ENCODE assay signal across 8 cellular contexts in the genomic region with DNA sequence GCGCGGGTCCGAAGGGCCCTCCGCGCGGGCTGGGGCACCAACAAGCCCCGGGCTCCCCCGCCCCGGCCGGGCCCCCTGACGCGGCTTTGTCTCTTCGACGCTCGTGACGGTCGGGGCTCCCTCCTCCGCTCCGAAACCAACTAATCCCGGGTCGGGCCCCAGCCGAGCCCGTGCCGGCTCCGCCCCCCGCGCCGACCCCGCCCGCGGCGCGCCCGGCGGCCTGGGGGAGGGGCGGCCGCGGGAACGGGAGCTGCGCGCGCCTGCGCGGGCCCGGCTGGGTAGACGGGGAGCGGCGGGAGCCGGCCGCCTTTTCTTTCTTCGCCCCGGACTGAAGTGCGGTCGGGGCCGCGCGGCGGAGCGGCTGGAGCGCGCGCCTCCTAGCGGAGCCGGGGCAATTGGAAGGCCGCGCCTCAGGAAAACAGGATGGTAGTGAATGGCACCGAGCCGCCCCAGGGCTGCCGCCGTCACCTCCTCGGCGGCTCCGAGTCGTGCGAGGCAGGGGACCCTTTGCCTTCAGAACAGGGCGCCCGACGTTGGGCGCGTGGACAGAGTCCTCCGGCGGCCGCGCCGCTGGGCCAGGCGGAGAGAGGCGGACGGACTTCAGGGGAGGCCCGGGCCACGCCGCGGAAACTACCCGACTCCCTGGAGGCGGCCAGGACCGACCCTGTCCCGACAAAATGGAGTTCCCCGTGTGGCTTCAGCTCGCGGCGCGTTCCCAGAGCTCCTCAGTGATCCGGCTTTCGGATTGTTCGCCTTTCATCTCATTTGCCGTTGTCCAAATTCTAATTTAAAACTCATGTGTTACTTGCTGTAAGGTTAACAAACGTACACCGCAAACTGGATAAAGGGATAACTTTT. TPM values are rescaled to one million over a fixed set of nuclear protein-coding genes. Genes with fewer than 3 reads are reported as not detected.
A peak's percentile ranks its signal among the peaks of the same experiment; 100 is the strongest.
DNase-seq lines count a peak whose midpoint lies in the region; ATAC-seq and TF ChIP-seq lines count a peak whose summit lies in the region.

A gene with protein sequence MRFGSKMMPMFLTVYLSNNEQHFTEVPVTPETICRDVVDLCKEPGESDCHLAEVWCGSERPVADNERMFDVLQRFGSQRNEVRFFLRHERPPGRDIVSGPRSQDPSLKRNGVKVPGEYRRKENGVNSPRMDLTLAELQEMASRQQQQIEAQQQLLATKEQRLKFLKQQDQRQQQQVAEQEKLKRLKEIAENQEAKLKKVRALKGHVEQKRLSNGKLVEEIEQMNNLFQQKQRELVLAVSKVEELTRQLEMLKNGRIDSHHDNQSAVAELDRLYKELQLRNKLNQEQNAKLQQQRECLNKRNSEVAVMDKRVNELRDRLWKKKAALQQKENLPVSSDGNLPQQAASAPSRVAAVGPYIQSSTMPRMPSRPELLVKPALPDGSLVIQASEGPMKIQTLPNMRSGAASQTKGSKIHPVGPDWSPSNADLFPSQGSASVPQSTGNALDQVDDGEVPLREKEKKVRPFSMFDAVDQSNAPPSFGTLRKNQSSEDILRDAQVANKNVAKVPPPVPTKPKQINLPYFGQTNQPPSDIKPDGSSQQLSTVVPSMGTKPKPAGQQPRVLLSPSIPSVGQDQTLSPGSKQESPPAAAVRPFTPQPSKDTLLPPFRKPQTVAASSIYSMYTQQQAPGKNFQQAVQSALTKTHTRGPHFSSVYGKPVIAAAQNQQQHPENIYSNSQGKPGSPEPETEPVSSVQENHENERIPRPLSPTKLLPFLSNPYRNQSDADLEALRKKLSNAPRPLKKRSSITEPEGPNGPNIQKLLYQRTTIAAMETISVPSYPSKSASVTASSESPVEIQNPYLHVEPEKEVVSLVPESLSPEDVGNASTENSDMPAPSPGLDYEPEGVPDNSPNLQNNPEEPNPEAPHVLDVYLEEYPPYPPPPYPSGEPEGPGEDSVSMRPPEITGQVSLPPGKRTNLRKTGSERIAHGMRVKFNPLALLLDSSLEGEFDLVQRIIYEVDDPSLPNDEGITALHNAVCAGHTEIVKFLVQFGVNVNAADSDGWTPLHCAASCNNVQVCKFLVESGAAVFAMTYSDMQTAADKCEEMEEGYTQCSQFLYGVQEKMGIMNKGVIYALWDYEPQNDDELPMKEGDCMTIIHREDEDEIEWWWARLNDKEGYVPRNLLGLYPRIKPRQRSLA (minus strand): TSS at position 138 of the 858 bp plus-strand sequence. CDS start 267 bp downstream, outside the sequence.

- in situ Hi-C loops in GM13976 (cut with MboI; ENCODE audit: low sequenced_read_pairs, unreplicated experiment), result no loop called here

- intact Hi-C loops in adrenal gland (cut with DNase I), result no loop called here
- intact Hi-C loops in heart right ventricle (cut with DNase I), result loop anchor here in 5 of 10 donors (5.0 to 10.0 kb wide), 3 partner anchors 34 to 141 kb away; no protein-coding TSS in a partner anchor

- H3K4me3 ChIP-seq in adrenal gland, result peak within 1 kb of the TSS; percentile 56 to 97 (median 80)
- peak within 1 kb of the TSS; percentile 76 to 95 (median 91) for H3K4me3 ChIP-seq in heart right ventricle

- H3K4me1 ChIP-seq in adrenal gland (replicated peaks in 1 of 2), result peaks cover 9 to 36% of the 10 kb centered on the region in 2 donors
- H3K4me1 ChIP-seq in heart right ventricle, result peaks cover 4 to 54% (median 42%) of the 10 kb centered on the region in 9 donors

- H3K27me3 ChIP-seq in adrenal gland (no peaks in the 10 kb centered on the region), heart right ventricle (no peaks in the 10 kb centered on the region)

- no peaks in the 10 kb centered on the region for H3K9me3 Mint-ChIP-seq in progenitor cell of endocrine pancreas (ENCODE audit: low read depth)

- no peaks in the 10 kb centered on the region for H3K9me3 ChIP-seq in adrenal gland (replicated peaks in 1 of 3)
- H3K9me3 ChIP-seq in heart right ventricle, result no peaks in the 10 kb centered on the region

- 0 to 2% (median 1%) methylated on average over 10 to 107 of the region's 107 CpGs for WGBS in adrenal gland, 4 donors
- WGBS in heart right ventricle, 2 donors, result 0 to 1% methylated on average over 66 to 107 of the region's 107 CpGs

- H3K27ac Mint-ChIP-seq in progenitor cell of endocrine pancreas, result peak within 1 kb of the TSS; percentile 99

- peaks cover 10% of the 10 kb centered on the region for H3K27me3 Mint-ChIP-seq in progenitor cell of endocrine pancreas

- H3K27ac ChIP-seq in adrenal gland, result peak within 1 kb of the TSS; percentile 89 to 100 (median 99)
- peak within 1 kb of the TSS; percentile 96 to 100 (median 99) for H3K27ac ChIP-seq in heart right ventricle

- peaks cover 13% of the 10 kb centered on the region for H3K4me1 Mint-ChIP-seq in progenitor cell of endocrine pancreas (ENCODE audit: low read depth)

- H3K36me3 Mint-ChIP-seq in progenitor cell of endocrine pancreas (ENCODE audit: insufficient read depth), result no peaks in the 10 kb centered on the region

- peak within 1 kb of the TSS; percentile 93 for H3K4me3 Mint-ChIP-seq in progenitor cell of endocrine pancreas (ENCODE audit: low read depth)

- DNase-seq in GM13976 (ENCODE audit: low spot score) (peak; percentile 91), NCI-H128 (lab: John Stamatoyannopoulos, UW; ENCODE audit: unreplicated experiment) (peak; percentile 97), T-helper 1 cell (peak; percentile 69 to 89 (median 81)), adrenal gland (peak; percentile 87 to 92 (median 89)), heart right ventricle (peak; percentile 85 to 91), progenitor cell of endocrine pancreas (ENCODE audit: low spot score, unreplicated experiment) (peak; percentile 83), ureter (ENCODE audit: low spot score) (peak; percentile 89)

- TF ChIP-seq POLR2A in adrenal gland (IDR thresholded peaks at IDR 0.05), result peak; percentile 93 to 96

- ATAC-seq in HG02763 (IDR thresholded peaks at IDR 0.05; ENCODE audit: unreplicated experiment) (peak; percentile 76), heart right ventricle (peak; percentile 93 to 97 (median 95))

- H3K36me3 ChIP-seq in adrenal gland (replicated peaks in 1 of 2) (no peaks in the 10 kb centered on the region), heart right ventricle (no peaks in the 10 kb centered on the region)

- TF ChIP-seq CTCF in GM13976 (IDR thresholded peaks at IDR 0.05; ENCODE audit: borderline replicate concordance, control extremely low read depth, extremely low read depth, insufficient read depth, missing control alignments) (peak; percentile 79), adrenal gland (IDR thresholded peaks at IDR 0.05) (peak; percentile 41 to 84 (median 66)), heart right ventricle (IDR thresholded peaks at IDR 0.05) (peak in 8 of 9 donors; percentile 60 to 90 (median 72)), progenitor cell of endocrine pancreas (IDR thresholded peaks at IDR 0.05; ENCODE audit: unreplicated experiment) (peak; percentile 77)

RNA-seq across cellular contexts. Expression of the gene that starts here (rescaled TPM):
- total RNA-seq in adrenal gland (10 to 100 TPM; 20.5 to 38.5 (median 31.2) TPM), heart right ventricle (10 to 100 TPM; 16.2 to 25.3 (median 21.2) TPM), progenitor cell of endocrine pancreas (57.9 and 59.2 TPM in 2 replicates), ureter (34.6 TPM)
- polyA plus RNA-seq in adrenal gland (10 to 100 TPM in 1 of 3 donors, 1 to 10 TPM in 2; 6.0 to 21.3 (median 6.9) TPM), heart right ventricle (1 to 10 TPM; 5.9 to 8.8 TPM)

Comparison
In these comparisons a context has a peak if more than half of its experiments do, and no peak if none do; other contexts are left out.
1. Peak in every context shown above with its lines: DNase-seq, ATAC-seq, H3K4me3 ChIP-seq and H3K27ac ChIP-seq.